Comparison of ENCODE assay signal across 14 cellular contexts in the genomic region with DNA sequence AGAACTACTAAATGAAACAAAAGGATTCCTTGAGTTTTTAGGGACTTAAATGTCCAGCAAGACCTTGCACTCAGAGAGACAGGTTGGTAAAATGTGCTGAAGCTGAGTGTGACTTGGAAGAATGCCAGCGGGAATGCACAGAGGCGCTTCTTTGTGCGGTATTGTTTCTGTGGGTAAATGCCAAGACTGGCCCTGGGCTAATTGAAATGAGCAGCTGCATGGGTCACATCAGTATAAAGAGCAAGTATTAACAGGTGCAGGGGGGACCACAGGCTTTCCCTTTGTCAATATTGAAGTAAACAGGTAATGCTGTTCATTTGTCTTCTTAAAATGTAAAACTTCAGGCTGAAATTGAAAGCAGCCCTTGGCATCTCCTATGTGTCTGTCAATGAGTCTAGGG.
A peak's percentile ranks its signal among the peaks of the same experiment; 100 is the strongest.
DNase-seq lines count a peak whose midpoint lies in the region; ATAC-seq and TF ChIP-seq lines count a peak whose summit lies in the region.
"Had no signal": no experiment of that assay in that cellular context is flagged by ENCODE, and none has a peak within 500 bp of the region (broad histone marks: within the 10 kb centered on the region; RNA-seq: fewer than 3 reads in every experiment).

No MANE protein-coding gene starts in this region.

- peaks cover 7% of the 10 kb centered on the region for H3K4me1 ChIP-seq in HAP-1
- H3K4me1 ChIP-seq: parathyroid adenoma had no signal

- CTCF ChIA-PET in RWPE1 (lab: Yijun Ruan, JAX), result no interaction called here

- DNase-seq in HAP-1 (ENCODE audit: low spot score in 2 of 2) (peak; percentile 64 to 68), NCI-H187 treated with DMSO at 0.1 percent for 48 hours (lab: John Stamatoyannopoulos, UW) (peak; percentile 62), RWPE1 (ENCODE audit: low spot score) (peak; percentile 7), retina (peak; percentile 22), activated T-cell treated with anti-CD3 and anti-CD28 coated beads for 4 hours (no peak), epidermal melanocyte (ENCODE audit: insufficient read length, low spot score) (no peak)
- no peak for DNase-seq in activated T-helper 2 cell treated with anti-CD3 and anti-CD28 coated beads, Interferon-gamma antibody, Interleukin-2, Interleukin-4, amounts not matched to agents 10 μg/mL and 5 μg/mL and 100 μg/mL, durations not matched to agents 14 hours and 24 hours and 36 hours (ENCODE audit: low spot score)
- DNase-seq: activated naive CD4-positive, alpha-beta T cell treated with Interleukin-2 at 50 U/mL for 16 hours; cortex of kidney; Kasumi-1 had no signal

- no peak for TF ChIP-seq CTCF in RWPE1 (conservative IDR thresholded peaks at IDR 0.05; ENCODE audit: low read depth)

- in situ Hi-C loops in HAP-1 (cut with MboI; ENCODE audit: low sequenced_read_pairs), result no loop called here

- H3K27ac ChIP-seq in RWPE1, result no peak overlapping the region
- H3K27ac ChIP-seq: gastroesophageal sphincter, parathyroid adenoma, thoracic aorta had no signal

- H3K9me3 Mint-ChIP-seq in activated T-helper 2 cell treated with anti-CD3 and anti-CD28 coated beads, Interferon-gamma antibody, Interleukin-2, Interleukin-4, amounts not matched to agents 10 μg/mL and 5 μg/mL and 100 μg/mL, durations not matched to agents 14 hours and 24 hours and 36 hours, result peaks cover 26% of the 10 kb centered on the region

- H3K36me3 ChIP-seq in HAP-1 (replicated peaks), result no peaks in the 10 kb centered on the region; the same call in 1 of the 2 replicates
- H3K36me3 ChIP-seq: gastroesophageal sphincter, thoracic aorta had no signal

- H3K27me3 ChIP-seq in HAP-1 (ENCODE audit: low read depth), result no peaks in the 10 kb centered on the region
- H3K27me3 ChIP-seq: gastroesophageal sphincter had no signal

- H3K27me3 Mint-ChIP-seq in activated T-helper 2 cell treated with anti-CD3 and anti-CD28 coated beads, Interferon-gamma antibody, Interleukin-2, Interleukin-4, amounts not matched to agents 10 μg/mL and 5 μg/mL and 100 μg/mL, durations not matched to agents 14 hours and 24 hours and 36 hours (ENCODE audit: low read depth), result no peaks in the 10 kb centered on the region

- no peak overlapping the region for H3K27ac Mint-ChIP-seq in activated T-helper 2 cell treated with anti-CD3 and anti-CD28 coated beads, Interferon-gamma antibody, Interleukin-2, Interleukin-4, amounts not matched to agents 10 μg/mL and 5 μg/mL and 100 μg/mL, durations not matched to agents 14 hours and 24 hours and 36 hours

- no peaks in the 10 kb centered on the region for H3K36me3 Mint-ChIP-seq in activated T-helper 2 cell treated with anti-CD3 and anti-CD28 coated beads, Interferon-gamma antibody, Interleukin-2, Interleukin-4, amounts not matched to agents 10 μg/mL and 5 μg/mL and 100 μg/mL, durations not matched to agents 14 hours and 24 hours and 36 hours (ENCODE audit: low read depth)

- H3K4me1 Mint-ChIP-seq in activated T-helper 2 cell treated with anti-CD3 and anti-CD28 coated beads, Interferon-gamma antibody, Interleukin-2, Interleukin-4, amounts not matched to agents 10 μg/mL and 5 μg/mL and 100 μg/mL, durations not matched to agents 14 hours and 24 hours and 36 hours (ENCODE audit: low read depth), result no peaks in the 10 kb centered on the region

- intact Hi-C loops in activated T-helper 2 cell treated with anti-CD3 and anti-CD28 coated beads, Interferon-gamma antibody, Interleukin-2, Interleukin-4, amounts not matched to agents 10 μg/mL and 5 μg/mL and 100 μg/mL, durations not matched to agents 14 hours and 24 hours and 36 hours (cut with micrococcal nuclease), result no loop called here

- no peak for ATAC-seq in HG03097 (IDR thresholded peaks at IDR 0.05; ENCODE audit: low FRiP score, unreplicated experiment)
- ATAC-seq: gastroesophageal sphincter had no signal

- H3K4me3 Mint-ChIP-seq in activated T-helper 2 cell treated with anti-CD3 and anti-CD28 coated beads, Interferon-gamma antibody, Interleukin-2, Interleukin-4, amounts not matched to agents 10 μg/mL and 5 μg/mL and 100 μg/mL, durations not matched to agents 14 hours and 24 hours and 36 hours (ENCODE audit: low read depth), result no peak overlapping the region

- POLR2A ChIA-PET in RWPE1 (lab: Yijun Ruan, JAX; ENCODE audit: low non-redundant PET), result no interaction called here

- no peak overlapping the region for H3K4me3 ChIP-seq in HAP-1
- H3K4me3 ChIP-seq: gastroesophageal sphincter, thoracic aorta had no signal

- H3K9me3 ChIP-seq in HAP-1, result no peaks in the 10 kb centered on the region
- H3K9me3 ChIP-seq: gastroesophageal sphincter, thoracic aorta had no signal

Comparison
In these comparisons a context has a peak if more than half of its experiments do, and no peak if none do; other contexts are left out.
1. DNase-seq: peak in HAP-1 (2 of 2), NCI-H187 treated with DMSO at 0.1 percent for 48 hours (single experiment), RWPE1 (single experiment) and retina (single experiment); none in activated T-cell treated with anti-CD3 and anti-CD28 coated beads for 4 hours (single experiment), epidermal melanocyte (single experiment) and activated T-helper 2 cell treated with anti-CD3 and anti-CD28 coated beads, Interferon-gamma antibody, Interleukin-2, Interleukin-4, amounts not matched to agents 10 μg/mL and 5 μg/mL and 100 μg/mL, durations not matched to agents 14 hours and 24 hours and 36 hours (single experiment).